In the genomic region with DNA sequence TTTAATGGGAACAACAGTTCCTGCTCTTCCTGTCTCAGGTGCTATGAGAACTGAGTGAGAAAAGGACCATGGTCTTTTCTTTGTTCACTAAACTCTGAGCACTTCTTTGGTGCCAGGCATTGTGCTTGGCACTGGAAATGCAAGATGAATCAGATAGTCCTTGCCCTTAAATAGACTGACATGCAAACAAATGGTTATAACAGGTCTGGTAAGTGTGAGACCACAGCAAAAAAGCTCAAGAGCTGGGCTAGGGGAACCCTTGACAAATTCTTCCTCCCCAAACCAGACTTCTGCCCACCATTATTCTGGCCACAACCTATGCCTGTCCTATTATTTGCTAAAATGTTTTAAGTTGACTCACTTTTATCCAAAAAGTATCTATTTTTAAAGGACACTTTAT, we compare ENCODE assay signal across 22 cellular contexts. TPM values are rescaled to one million over a fixed set of nuclear protein-coding genes. Genes with fewer than 3 reads are reported as not detected.
"Had no signal": no experiment of that assay in that cellular context is flagged by ENCODE, and none has a peak within 500 bp of the region (broad histone marks: within the 10 kb centered on the region; RNA-seq: fewer than 3 reads in every experiment).

No MANE protein-coding gene starts in this region.

- ATAC-seq: heart left ventricle, left cardiac atrium, sciatic nerve, T-helper 17 cell, WTC11 had no signal

- DNase-seq: activated CD4-positive, alpha-beta T cell treated with anti-CD3 and anti-CD28 coated beads for 48 hours; activated CD8-positive, alpha-beta memory T cell treated with anti-CD3 and anti-CD28 coated beads for 24 hours; activated effector memory CD4-positive, alpha-beta T cell treated with anti-CD3 and anti-CD28 coated beads, Interleukin-2, amount 50 U/mL, for 16 hours; endodermal cell; left cardiac atrium; midbrain; stimulated activated CD4-positive, alpha-beta T cell treated with anti-CD3 and anti-CD28 coated beads, Interleukin-1b, Interleukin-23, amount 100 ng/mL, for 48 hours; T-helper 17 cell; tibial artery; uterus had no signal

- H3K27ac ChIP-seq: neural progenitor cell, tibial artery, uterus had no signal

- H3K9me3 Mint-ChIP-seq: endodermal cell, neural progenitor cell, WTC11 had no signal

- H3K36me3 Mint-ChIP-seq: neural progenitor cell had no signal

- H3K4me3 Mint-ChIP-seq: endodermal cell, neural progenitor cell, T-helper 17 cell, WTC11 had no signal

- H3K4me3 ChIP-seq: heart left ventricle, lung, neural progenitor cell, tibial artery, uterus had no signal

- H3K27me3 ChIP-seq: heart left ventricle, tibial artery, uterus had no signal

- H3K27ac Mint-ChIP-seq: endodermal cell, neural progenitor cell, WTC11 had no signal

- H3K27me3 Mint-ChIP-seq: T-helper 17 cell had no signal

RNA-seq across cellular contexts. Expression of a gene that starts 31.4 kb away (rescaled TPM):
- total RNA-seq: astrocyte, epithelial cell of proximal tubule, frontal cortex, left cardiac atrium, myocyte, osteocyte, sciatic nerve had no signal

RNA-seq across cellular contexts. Expression of a gene that starts 38.5 kb away (rescaled TPM):
- total RNA-seq: bronchial epithelial cell, dermis microvascular lymphatic vessel endothelial cell had no signal

RNA-seq across cellular contexts. Expression of a gene that starts 40.9 kb away (rescaled TPM):
- total RNA-seq: astrocyte, bronchial epithelial cell, dermis microvascular lymphatic vessel endothelial cell, endodermal cell, epithelial cell of proximal tubule, frontal cortex, heart left ventricle, left cardiac atrium, myocyte, osteocyte, sciatic nerve, T-helper 17 cell, uterus, WTC11 had no signal
